Comparison of ENCODE assay signal across 30 cellular contexts in genomic region chr3:16076564-16076963, GRCh38.
"Had no signal": no experiment of that assay in that cellular context is flagged by ENCODE, and none has a peak within 500 bp of the region (broad histone marks: within the 10 kb centered on the region; RNA-seq: fewer than 3 reads in every experiment).

No MANE protein-coding gene starts in this region.

- DNase-seq: activated CD4-positive, alpha-beta memory T cell treated with anti-CD3 and anti-CD28 coated beads for 36 hours; activated CD4-positive, alpha-beta T cell treated with anti-CD3 and anti-CD28 coated beads for 36 hours; activated CD4-positive, alpha-beta T cell treated with anti-CD3 and anti-CD28 coated beads, Interleukin-2, amount 10 ng/mL, durations not matched to agents 24 days and 14 days; activated CD4-positive, CD25-positive, alpha-beta regulatory T cell; activated CD4-positive, CD25-positive, alpha-beta regulatory T cell treated with anti-CD3 and anti-CD28 coated beads, Interleukin-2, amount 50 U/mL, for 72 hours; activated CD8-positive, alpha-beta memory T cell treated with anti-CD3 and anti-CD28 coated beads, Interleukin-2, amount 10 ng/mL, durations not matched to agents 7 days and 5 days; activated CD8-positive, alpha-beta memory T cell treated with anti-CD3 and anti-CD28 coated beads, Interleukin-2, amount 50 U/mL, for 4 hours; activated CD8-positive, alpha-beta T cell treated with anti-CD3 and anti-CD28 coated beads, Interleukin-2, amount 10 ng/mL, durations not matched to agents 7 days and 5 days; activated gamma-delta T cell; activated naive CD4-positive, alpha-beta T cell; activated naive CD4-positive, alpha-beta T cell treated with anti-CD3 and anti-CD28 coated beads, Interleukin-2, amount 10 ng/mL, durations not matched to agents 7 days and 5 days; activated naive CD8-positive, alpha-beta T cell treated with anti-CD3 and anti-CD28 coated beads, Interleukin-2, amount 10 ng/mL, durations not matched to agents 7 days and 5 days; activated T-cell treated with anti-CD3 and anti-CD28 coated beads, Interleukin-2, amount 50 U/mL, for 1 hour; activated T-cell treated with anti-CD3 and anti-CD28 coated beads, Interleukin-2, amount 50 U/mL, for 48 hours; caudate nucleus; cortex of kidney; dermis blood vessel endothelial cell; effector CD4-positive, alpha-beta T cell; effector memory CD8-positive, alpha-beta T cell; erythroblast; foreskin melanocyte; heart right ventricle; T-helper 2 cell had no signal

- H3K4me3 ChIP-seq: ascending aorta, esophagus muscularis mucosa, gastroesophageal sphincter, heart right ventricle had no signal

- H3K36me3 Mint-ChIP-seq: activated CD8-positive, alpha-beta memory T cell treated with anti-CD3 and anti-CD28 coated beads, Interleukin-2, amount 10 ng/mL, durations not matched to agents 7 days and 5 days; activated naive CD4-positive, alpha-beta T cell treated with anti-CD3 and anti-CD28 coated beads, Interleukin-2, amount 10 ng/mL, durations not matched to agents 7 days and 5 days; activated naive CD8-positive, alpha-beta T cell treated with anti-CD3 and anti-CD28 coated beads, Interleukin-2, amount 10 ng/mL, durations not matched to agents 7 days and 5 days had no signal

- H3K27ac ChIP-seq: ascending aorta, esophagus muscularis mucosa, gastroesophageal sphincter, heart right ventricle had no signal

- H3K4me1 Mint-ChIP-seq: activated CD4-positive, alpha-beta T cell treated with anti-CD3 and anti-CD28 coated beads for 36 hours; activated CD4-positive, alpha-beta T cell treated with anti-CD3 and anti-CD28 coated beads, Interleukin-2, amount 10 ng/mL, durations not matched to agents 24 days and 14 days; activated CD8-positive, alpha-beta memory T cell treated with anti-CD3 and anti-CD28 coated beads, Interleukin-2, amount 10 ng/mL, durations not matched to agents 7 days and 5 days; activated naive CD4-positive, alpha-beta T cell treated with anti-CD3 and anti-CD28 coated beads, Interleukin-2, amount 10 ng/mL, durations not matched to agents 7 days and 5 days; activated naive CD8-positive, alpha-beta T cell treated with anti-CD3 and anti-CD28 coated beads, Interleukin-2, amount 10 ng/mL, durations not matched to agents 7 days and 5 days had no signal

- ATAC-seq: activated CD4-positive, alpha-beta T cell treated with anti-CD3 and anti-CD28 coated beads for 36 hours; activated CD8-positive, alpha-beta memory T cell treated with anti-CD3 and anti-CD28 coated beads, Interleukin-2, amount 10 ng/mL, durations not matched to agents 7 days and 5 days; activated CD8-positive, alpha-beta T cell treated with anti-CD3 and anti-CD28 coated beads, Interleukin-2, amount 10 ng/mL, durations not matched to agents 7 days and 5 days; activated naive CD4-positive, alpha-beta T cell treated with anti-CD3 and anti-CD28 coated beads, Interleukin-2, amount 50 U/mL, for 72 hours; effector memory CD8-positive, alpha-beta T cell; gastroesophageal sphincter; heart right ventricle had no signal

- H3K4me3 Mint-ChIP-seq: activated CD4-positive, alpha-beta memory T cell treated with anti-CD3 and anti-CD28 coated beads for 36 hours; activated CD4-positive, alpha-beta T cell treated with anti-CD3 and anti-CD28 coated beads for 36 hours; activated CD4-positive, alpha-beta T cell treated with anti-CD3 and anti-CD28 coated beads, Interleukin-2, amount 10 ng/mL, durations not matched to agents 24 days and 14 days; activated CD8-positive, alpha-beta memory T cell treated with anti-CD3 and anti-CD28 coated beads, Interleukin-2, amount 10 ng/mL, durations not matched to agents 7 days and 5 days; activated CD8-positive, alpha-beta T cell treated with anti-CD3 and anti-CD28 coated beads, Interleukin-2, amount 10 ng/mL, durations not matched to agents 7 days and 5 days; activated naive CD4-positive, alpha-beta T cell treated with anti-CD3 and anti-CD28 coated beads, Interleukin-2, amount 10 ng/mL, durations not matched to agents 7 days and 5 days; activated naive CD8-positive, alpha-beta T cell treated with anti-CD3 and anti-CD28 coated beads, Interleukin-2, amount 10 ng/mL, durations not matched to agents 7 days and 5 days; activated T-helper 1 cell treated with anti-CD3 and anti-CD28 coated beads, Interleukin-12 subunit alpha, Interleukin-12 subunit beta, Interleukin-2, Interleukin-4 antibody, amounts not matched to agents 30 ng/mL and 10 ng/mL and 1 ng/mL, durations not matched to agents 14 hours and 24 hours and 36 hours; effector memory CD8-positive, alpha-beta T cell had no signal

- H3K36me3 ChIP-seq: ascending aorta, esophagus muscularis mucosa, gastroesophageal sphincter, heart right ventricle had no signal

- FAIRE-seq: colon had no signal

- H3K27me3 ChIP-seq: ascending aorta, esophagus muscularis mucosa, gastroesophageal sphincter, heart right ventricle had no signal

- H3K27ac Mint-ChIP-seq: activated CD4-positive, alpha-beta memory T cell treated with anti-CD3 and anti-CD28 coated beads for 36 hours; activated CD4-positive, alpha-beta T cell treated with anti-CD3 and anti-CD28 coated beads for 36 hours; activated CD4-positive, alpha-beta T cell treated with anti-CD3 and anti-CD28 coated beads, Interleukin-2, amount 10 ng/mL, durations not matched to agents 24 days and 14 days; activated CD8-positive, alpha-beta memory T cell treated with anti-CD3 and anti-CD28 coated beads, Interleukin-2, amount 10 ng/mL, durations not matched to agents 7 days and 5 days; activated CD8-positive, alpha-beta T cell treated with anti-CD3 and anti-CD28 coated beads, Interleukin-2, amount 10 ng/mL, durations not matched to agents 7 days and 5 days; activated naive CD4-positive, alpha-beta T cell treated with anti-CD3 and anti-CD28 coated beads, Interleukin-2, amount 10 ng/mL, durations not matched to agents 7 days and 5 days; activated naive CD4-positive, alpha-beta T cell treated with anti-CD3 and anti-CD28 coated beads, Interleukin-2, amount 50 U/mL, for 72 hours; activated naive CD8-positive, alpha-beta T cell treated with anti-CD3 and anti-CD28 coated beads, Interleukin-2, amount 10 ng/mL, durations not matched to agents 7 days and 5 days; activated T-helper 1 cell treated with anti-CD3 and anti-CD28 coated beads, Interleukin-12 subunit alpha, Interleukin-12 subunit beta, Interleukin-2, Interleukin-4 antibody, amounts not matched to agents 30 ng/mL and 10 ng/mL and 1 ng/mL, durations not matched to agents 14 hours and 24 hours and 36 hours; activated T-helper 2 cell treated with anti-CD3 and anti-CD28 coated beads, Interferon-gamma antibody, Interleukin-2, Interleukin-4, amounts not matched to agents 10 μg/mL and 5 μg/mL and 100 μg/mL, durations not matched to agents 14 hours and 24 hours and 36 hours; effector memory CD8-positive, alpha-beta T cell had no signal

- H3K4me1 ChIP-seq: ascending aorta, esophagus muscularis mucosa, gastroesophageal sphincter, heart right ventricle had no signal

- H3K27me3 Mint-ChIP-seq: activated CD4-positive, alpha-beta T cell treated with anti-CD3 and anti-CD28 coated beads for 36 hours; activated CD4-positive, alpha-beta T cell treated with anti-CD3 and anti-CD28 coated beads, Interleukin-2, amount 10 ng/mL, durations not matched to agents 24 days and 14 days; activated naive CD4-positive, alpha-beta T cell treated with anti-CD3 and anti-CD28 coated beads, Interleukin-2, amount 10 ng/mL, durations not matched to agents 7 days and 5 days; activated naive CD8-positive, alpha-beta T cell treated with anti-CD3 and anti-CD28 coated beads, Interleukin-2, amount 10 ng/mL, durations not matched to agents 7 days and 5 days had no signal
